8 cellular contexts compared by ENCODE assay signal in the genomic region with DNA sequence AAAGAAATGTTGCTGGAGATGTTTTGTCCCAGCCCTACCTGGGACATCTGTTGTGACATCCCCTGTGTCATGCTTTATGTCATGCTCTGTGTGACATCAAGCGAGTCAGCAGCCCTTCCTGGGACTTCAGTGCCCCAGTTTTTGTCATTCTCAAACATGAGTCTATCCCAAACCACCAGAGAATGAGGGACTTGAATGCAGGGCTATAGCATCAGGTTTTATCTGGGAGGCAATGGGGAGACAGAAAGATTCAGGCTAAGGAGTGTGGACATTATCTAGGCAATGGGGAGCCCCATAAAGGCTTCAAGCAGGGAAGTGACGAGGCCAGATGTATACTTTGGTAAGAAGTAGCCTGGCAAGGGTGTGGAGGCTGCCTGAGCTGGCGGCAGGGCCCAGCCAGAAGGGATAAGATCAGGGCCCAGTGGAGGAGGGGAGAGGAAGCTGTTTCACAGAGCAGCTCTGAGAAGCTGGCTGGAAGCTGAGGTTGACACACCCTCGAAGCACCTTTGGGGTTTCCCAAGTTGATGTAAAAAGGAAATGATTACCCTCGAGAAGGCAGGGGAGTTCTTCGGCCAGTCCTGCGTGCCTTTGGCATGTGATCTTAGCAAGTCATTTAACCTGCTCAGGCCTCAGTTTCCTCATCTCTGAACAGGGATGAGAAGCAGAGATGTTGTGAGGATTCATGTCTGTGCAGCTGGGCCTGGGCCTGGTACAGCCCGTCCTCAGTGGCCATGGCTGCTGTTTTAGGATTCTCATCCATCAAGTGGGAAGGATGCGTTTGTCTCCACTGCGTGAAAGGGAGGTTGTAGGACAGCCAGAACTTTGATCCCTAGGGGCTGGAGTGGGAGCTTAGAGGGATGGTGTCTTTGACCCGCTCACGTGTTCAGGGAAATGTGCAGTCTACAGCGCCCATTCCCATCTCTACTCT. TPM values are rescaled to one million over a fixed set of nuclear protein-coding genes. Genes with fewer than 3 reads are reported as not detected.
DNase-seq lines count a peak whose midpoint lies in the region; ATAC-seq and TF ChIP-seq lines count a peak whose summit lies in the region.

No MANE protein-coding gene starts in this region.

- no peak for TF ChIP-seq CTCF in fibroblast of the aortic adventitia (IDR thresholded peaks at IDR 0.05; ENCODE audit: insufficient read depth, low read length)

- no peaks in the 10 kb centered on the region for H3K9me3 ChIP-seq in MG63

- H3K36me3 ChIP-seq in MG63 = no peaks in the 10 kb centered on the region; the same call in 1 of the 2 replicates

- ATAC-seq in GM21723 (IDR thresholded peaks at IDR 0.05; ENCODE audit: unreplicated experiment) = peak; percentile 73

- DNase-seq in GM03348 (ENCODE audit: low spot score) (peak; percentile 55), MG63 (peak; percentile 78), fibroblast of the aortic adventitia (ENCODE audit: low read depth) (peak; percentile 83), SHP77 treated with DMSO at 0.1 percent for 48 hours (lab: John Stamatoyannopoulos, UW) (no peak), 8988T (no peak)
- DNase-seq in activated CD8-positive, alpha-beta memory T cell treated with anti-CD3 and anti-CD28 coated beads, Interleukin-2, amount 50 U/mL, for 48 hours = peak; percentile 78
- DNase-seq in stimulated activated CD4-positive, alpha-beta T cell treated with anti-CD3 and anti-CD28 coated beads, Interleukin-2, amount 100 ng/mL, for 4 hours (ENCODE audit: low read depth) = peak; percentile 61

- H3K4me3 ChIP-seq in MG63 = no peak overlapping the region
- H3K4me3 ChIP-seq in fibroblast of the aortic adventitia (ENCODE audit: low read depth, low read length) = no peak overlapping the region

- no peaks in the 10 kb centered on the region for H3K27me3 ChIP-seq in MG63

RNA-seq across cellular contexts. Expression of gene IRAK2, which starts 34.3 kb away (rescaled TPM):
- 5.0 and 6.1 TPM in 2 replicates for total RNA-seq in MG63 (2014; rRNA removed; shearing (Covaris generic); ENCODE audit: low replicate concordance)
- 0.90 and 9.1 TPM in 2 replicates for total RNA-seq in fibroblast of the aortic adventitia (ENCODE audit: low replicate concordance)

RNA-seq across cellular contexts. Expression of gene TATDN2, which starts 49.2 kb away (rescaled TPM):
- total RNA-seq in MG63 (2014; rRNA removed; shearing (Covaris generic); ENCODE audit: low replicate concordance) = 7.6 and 15.8 TPM in 2 replicates
- 20.8 and 25.6 TPM in 2 replicates for total RNA-seq in fibroblast of the aortic adventitia (ENCODE audit: low replicate concordance)

RNA-seq across cellular contexts. Expression of gene VHL, which starts 57.4 kb away (rescaled TPM):
- total RNA-seq in MG63 (2014; rRNA removed; shearing (Covaris generic); ENCODE audit: low replicate concordance) = 16.7 and 21.6 TPM in 2 replicates
- 29.9 and 32.2 TPM in 2 replicates for total RNA-seq in fibroblast of the aortic adventitia (ENCODE audit: low replicate concordance)

Comparison
In these comparisons a context has a peak if more than half of its experiments do, and no peak if none do; other contexts are left out.
1. DNase-seq: peak in GM03348 (single experiment), MG63 (single experiment), activated CD8-positive, alpha-beta memory T cell treated with anti-CD3 and anti-CD28 coated beads, Interleukin-2, amount 50 U/mL, for 48 hours (single experiment), fibroblast of the aortic adventitia (single experiment) and stimulated activated CD4-positive, alpha-beta T cell treated with anti-CD3 and anti-CD28 coated beads, Interleukin-2, amount 100 ng/mL, for 4 hours (single experiment); none in SHP77 treated with DMSO at 0.1 percent for 48 hours (single experiment) and 8988T (single experiment).